Comparison of ENCODE assay signal across 16 cellular contexts in the genomic region with DNA sequence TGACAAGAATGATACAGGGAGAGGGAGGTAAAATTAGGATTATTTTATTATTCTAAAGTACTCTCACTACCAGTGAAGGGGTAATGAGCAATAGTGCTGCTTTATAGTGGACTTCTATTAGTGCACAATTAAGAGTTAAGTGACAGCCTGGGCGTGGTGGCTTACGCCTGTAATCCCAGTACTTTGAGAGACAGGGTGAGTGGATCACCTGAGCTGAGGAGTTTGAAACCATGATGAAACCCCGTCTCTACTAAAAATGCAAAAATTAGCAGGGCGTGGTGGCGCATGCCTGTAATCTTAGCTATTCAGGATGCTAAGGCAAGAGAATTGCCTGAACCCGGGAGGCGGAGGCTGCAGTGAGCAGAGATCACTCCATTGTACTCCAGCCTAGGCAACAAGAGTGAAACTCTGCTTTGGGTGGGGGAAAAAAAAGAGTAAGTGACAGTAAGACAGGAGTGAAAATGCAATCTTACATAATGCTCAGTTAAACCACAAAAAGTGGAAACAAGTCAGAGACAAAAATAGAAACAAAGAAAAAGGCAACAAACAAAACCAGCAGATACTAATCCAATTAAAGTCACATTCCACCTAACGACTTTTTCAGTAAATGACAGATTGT.
DNase-seq lines count a peak whose midpoint lies in the region; ATAC-seq, FAIRE-seq and TF ChIP-seq lines count a peak whose summit lies in the region.
"Had no signal": no experiment of that assay in that cellular context is flagged by ENCODE, and none has a peak within 500 bp of the region (broad histone marks: within the 10 kb centered on the region; RNA-seq: fewer than 3 reads in every experiment).

No MANE protein-coding gene starts in this region.

- no peak for TF ChIP-seq CTCF in GM20000 (IDR thresholded peaks at IDR 0.05; ENCODE audit: extremely low read depth, missing control alignments)

- DNase-seq in GM12891 (ENCODE audit: insufficient read length, low spot score) (no peak), GM20000 (ENCODE audit: low spot score) (peak; percentile 8), NCI-H146 treated with DMSO at 0.1 percent for 48 hours (lab: John Stamatoyannopoulos, UW; ENCODE audit: unreplicated experiment) (no peak), NCI-H1092 treated with DMSO at 0.1 percent for 48 hours (lab: John Stamatoyannopoulos, UW) (no peak)
- DNase-seq in stimulated activated CD8-positive, alpha-beta memory T cell treated with anti-CD3 and anti-CD28 coated beads, Interleukin-4, amount 100 ng/mL, for 48 hours = no peak
- DNase-seq: DND-41, gastrocnemius medialis, H9, NCI-H146, NCI-H510A had no signal

- peaks cover 34% of the 10 kb centered on the region for H3K36me3 Mint-ChIP-seq in activated T-helper 17 cell treated with anti-CD3 and anti-CD28 coated beads, Interleukin-2, amount 50 U/mL, for 72 hours (ENCODE audit: low read depth)

- peak; percentile 84 for FAIRE-seq in GM12891 (lab: Jason Lieb, UNC)
- FAIRE-seq: endometrium, K562, RCC 7860 had no signal

- TF ChIP-seq POLR2A in GM12891 (IDR thresholded peaks at IDR 0.05; ENCODE audit: low read depth, low read length) = no peak

- H3K4me1 Mint-ChIP-seq in activated T-helper 17 cell treated with anti-CD3 and anti-CD28 coated beads, Interleukin-2, amount 50 U/mL, for 72 hours = peaks cover 20% of the 10 kb centered on the region
- H3K4me1 Mint-ChIP-seq: H9 had no signal

- peak overlapping the region; percentile 44 for H3K4me3 Mint-ChIP-seq in activated T-helper 17 cell treated with anti-CD3 and anti-CD28 coated beads, Interleukin-2, amount 50 U/mL, for 72 hours
- H3K4me3 Mint-ChIP-seq: H9 had no signal

- no peaks in the 10 kb centered on the region for H3K9me3 Mint-ChIP-seq in activated T-helper 17 cell treated with anti-CD3 and anti-CD28 coated beads, Interleukin-2, amount 50 U/mL, for 72 hours
- H3K9me3 Mint-ChIP-seq: activated naive CD4-positive, alpha-beta T cell treated with anti-CD3 and anti-CD28 coated beads, Interleukin-2, amount 50 U/mL, for 72 hours; H9 had no signal

- peak overlapping the region; percentile 64 for H3K27ac Mint-ChIP-seq in activated T-helper 17 cell treated with anti-CD3 and anti-CD28 coated beads, Interleukin-2, amount 50 U/mL, for 72 hours
- H3K27ac Mint-ChIP-seq: H9 had no signal

- H3K27me3 Mint-ChIP-seq in activated T-helper 17 cell treated with anti-CD3 and anti-CD28 coated beads, Interleukin-2, amount 50 U/mL, for 72 hours = no peaks in the 10 kb centered on the region

- ATAC-seq in HG03442 (IDR thresholded peaks at IDR 0.05; ENCODE audit: unreplicated experiment) = peak; percentile 76
- peak; percentile 63 for ATAC-seq in activated T-helper 17 cell treated with anti-CD3 and anti-CD28 coated beads, Interleukin-2, amount 50 U/mL, for 72 hours (replicated peaks)
- ATAC-seq: gastrocnemius medialis, K562 had no signal

TF ChIP-seq in GM12891, 5 proteins besides CTCF, POLR2A, EP300 and RAD21:
- no peak for TF ChIP-seq TAF1 (IDR thresholded peaks at IDR 0.05; ENCODE audit: low read depth, low read length)
- TF ChIP-seq POU2F2 (IDR thresholded peaks at IDR 0.05; ENCODE audit: low read depth, low read length) = no peak
- no peak for TF ChIP-seq PAX5 (IDR thresholded peaks at IDR 0.05; ENCODE audit: insufficient read depth, low read length, severe bottlenecking)
- no peak for TF ChIP-seq SPI1 (IDR thresholded peaks at IDR 0.05; ENCODE audit: low read depth, low read length)
- TF ChIP-seq POLR2AphosphoS5 (IDR thresholded peaks at IDR 0.05; ENCODE audit: low read depth, low read length) = no peak
TF ChIP-seq in GM12891: peak in this region for 0.
